Comparison of ENCODE assay signal across 8 cellular contexts in genomic region chr7:64876792-64877713, GRCh38. TPM values are rescaled to one million over a fixed set of nuclear protein-coding genes. Genes with fewer than 3 reads are reported as not detected.
DNase-seq lines count a peak whose midpoint lies in the region; ATAC-seq and TF ChIP-seq lines count a peak whose summit lies in the region.

No MANE protein-coding gene starts in this region.

- H3K27ac ChIP-seq in mucosa of rectum (ENCODE audit: low read depth in 2 of 2, low read length in 2 of 2) = no peak overlapping the region

- H3K4me3 ChIP-seq in epithelial cell of proximal tubule (ENCODE audit: low read depth, low read length) (peak overlapping the region; percentile 52), mucosa of rectum (ENCODE audit: low read length in 2 of 2) (peak overlapping the region; percentile 0 to 41)

- DNase-seq in CD1c-positive myeloid dendritic cell (ENCODE audit: extremely low spot score) (peak; percentile 22), NCI-H1930 (lab: John Stamatoyannopoulos, UW) (peak; percentile 82 to 84), epithelial cell of proximal tubule (ENCODE audit: low read depth) (no peak)
- DNase-seq in activated CD8-positive, alpha-beta memory T cell treated with anti-CD3 and anti-CD28 coated beads for 24 hours = peak; percentile 84
- peak; percentile 49 to 62 for DNase-seq in stimulated activated CD8-positive, alpha-beta memory T cell treated with anti-CD3 and anti-CD28 coated beads, Interleukin-2, amount 100 ng/mL, for 48 hours (ENCODE audit: low read depth in 2 of 2)

- H3K27me3 ChIP-seq in mucosa of rectum (ENCODE audit: control insufficient read depth in 2 of 2, insufficient read depth in 2 of 2, low read length in 2 of 2) = no peaks in the 10 kb centered on the region

- ATAC-seq in HG02763 (IDR thresholded peaks at IDR 0.05; ENCODE audit: unreplicated experiment) = no peak
- no peak for ATAC-seq in HG03039 (IDR thresholded peaks at IDR 0.05; ENCODE audit: unreplicated experiment)

- H3K9ac ChIP-seq in mucosa of rectum (ENCODE audit: low read depth in 1 of 2, low read length in 2 of 2) = no peak overlapping the region

- H3K36me3 ChIP-seq in mucosa of rectum (ENCODE audit: control insufficient read depth in 2 of 2, insufficient read depth in 2 of 2, low read length in 2 of 2) = no peaks in the 10 kb centered on the region

- no peak for TF ChIP-seq CTCF in epithelial cell of proximal tubule (conservative IDR thresholded peaks at IDR 0.05; ENCODE audit: low read depth, low read length)

- H3K9me3 ChIP-seq in mucosa of rectum (ENCODE audit: control insufficient read depth in 2 of 2, low read length in 2 of 2) = no peaks in the 10 kb centered on the region

- H3K4me1 ChIP-seq in mucosa of rectum (ENCODE audit: control insufficient read depth in 2 of 2, insufficient read depth in 2 of 2, low read length in 2 of 2) = no peaks in the 10 kb centered on the region

RNA-seq across cellular contexts. Expression of gene ZNF273, which starts 26.0 kb away (rescaled TPM):
- total RNA-seq in epithelial cell of proximal tubule = 6.3 and 9.8 TPM in 2 replicates
